17 cellular contexts compared by ENCODE assay signal in genomic region chr19:2259331-2259730, GRCh38. TPM values are rescaled to one million over a fixed set of nuclear protein-coding genes. Genes with fewer than 3 reads are reported as not detected.
A peak's percentile ranks its signal among the peaks of the same experiment; 100 is the strongest.
DNase-seq lines count a peak whose midpoint lies in the region; ATAC-seq lines count a peak whose summit lies in the region.
"Had no signal": no experiment of that assay in that cellular context is flagged by ENCODE, and none has a peak within 500 bp of the region (broad histone marks: within the 10 kb centered on the region; RNA-seq: fewer than 3 reads in every experiment).

No MANE protein-coding gene starts in this region.

- no peak for ATAC-seq in stimulated activated effector memory CD8-positive, alpha-beta T cell treated with anti-CD3 and anti-CD28 coated beads, Interleukin-12 subunit alpha, Interleukin-12 subunit beta, amount 100 ng/mL, for 72 hours
- ATAC-seq in left ventricle myocardium superior, result no peak
- ATAC-seq: heart right ventricle, mucosa of descending colon had no signal

- H3K4me1 Mint-ChIP-seq in activated naive CD8-positive, alpha-beta T cell (ENCODE audit: low read depth), result peaks cover 21% of the 10 kb centered on the region
- H3K4me1 Mint-ChIP-seq in activated naive CD8-positive, alpha-beta T cell treated with anti-CD3 and anti-CD28 coated beads for 36 hours, result peaks cover 16% of the 10 kb centered on the region
- H3K4me1 Mint-ChIP-seq in activated T-helper 1 cell treated with anti-CD3 and anti-CD28 coated beads, Interleukin-12 subunit alpha, Interleukin-12 subunit beta, Interleukin-2, Interleukin-4 antibody, amounts not matched to agents 30 ng/mL and 10 ng/mL and 1 ng/mL, durations not matched to agents 14 hours and 24 hours and 36 hours (ENCODE audit: low read depth), result peaks cover 20% of the 10 kb centered on the region
- peaks cover 17% of the 10 kb centered on the region for H3K4me1 Mint-ChIP-seq in stimulated activated effector memory CD8-positive, alpha-beta T cell treated with anti-CD3 and anti-CD28 coated beads, Interleukin-12 subunit alpha, Interleukin-12 subunit beta, amount 100 ng/mL, for 72 hours

- peak overlapping the region; percentile 58 for H3K27ac Mint-ChIP-seq in activated naive CD8-positive, alpha-beta T cell
- H3K27ac Mint-ChIP-seq in activated naive CD8-positive, alpha-beta T cell treated with anti-CD3 and anti-CD28 coated beads for 36 hours, result no peak overlapping the region
- H3K27ac Mint-ChIP-seq in activated T-helper 1 cell treated with anti-CD3 and anti-CD28 coated beads, Interleukin-12 subunit alpha, Interleukin-12 subunit beta, Interleukin-2, Interleukin-4 antibody, amounts not matched to agents 30 ng/mL and 10 ng/mL and 1 ng/mL, durations not matched to agents 14 hours and 24 hours and 36 hours, result peak overlapping the region; percentile 58
- H3K27ac Mint-ChIP-seq in stimulated activated effector memory CD8-positive, alpha-beta T cell treated with anti-CD3 and anti-CD28 coated beads, Interleukin-12 subunit alpha, Interleukin-12 subunit beta, amount 100 ng/mL, for 72 hours, result peak overlapping the region; percentile 73

- H3K27ac ChIP-seq in caudate nucleus (ENCODE audit: low read depth, low read length), result no peak overlapping the region

- no peak for DNase-seq in activated naive CD8-positive, alpha-beta T cell treated with anti-CD3 and anti-CD28 coated beads for 36 hours
- DNase-seq in LHCN-M2 (ENCODE audit: low read depth), result peak; percentile 62
- no peak for DNase-seq in activated T-helper 1 cell treated with anti-CD3 and anti-CD28 coated beads, Interleukin-12 subunit alpha, Interleukin-12 subunit beta, Interleukin-2, Interleukin-4 antibody, amounts not matched to agents 30 ng/mL and 10 ng/mL and 1 ng/mL, durations not matched to agents 14 hours and 24 hours and 36 hours (ENCODE audit: low spot score)
- DNase-seq in stimulated activated effector memory CD8-positive, alpha-beta T cell treated with anti-CD3 and anti-CD28 coated beads, Interleukin-12 subunit alpha, Interleukin-12 subunit beta, amount 100 ng/mL, for 72 hours (ENCODE audit: low spot score in 2 of 2), result no peak
- DNase-seq in caudate nucleus (lab: John Stamatoyannopoulos, UW), result no peak
- no peak for DNase-seq in left ventricle myocardium superior
- no peak for DNase-seq in SIG-M5 (lab: John Stamatoyannopoulos, UW)
- DNase-seq: activated CD8-positive, alpha-beta memory T cell treated with anti-CD3 and anti-CD28 coated beads for 24 hours; heart right ventricle; mucosa of descending colon; NCI-H1930; NCI-H526 treated with DMSO at 0.1 percent for 48 hours; posterior cingulate gyrus; T1000 had no signal

- no peaks in the 10 kb centered on the region for H3K36me3 Mint-ChIP-seq in activated naive CD8-positive, alpha-beta T cell
- no peaks in the 10 kb centered on the region for H3K36me3 Mint-ChIP-seq in activated naive CD8-positive, alpha-beta T cell treated with anti-CD3 and anti-CD28 coated beads for 36 hours
- H3K36me3 Mint-ChIP-seq in activated T-helper 1 cell treated with anti-CD3 and anti-CD28 coated beads, Interleukin-12 subunit alpha, Interleukin-12 subunit beta, Interleukin-2, Interleukin-4 antibody, amounts not matched to agents 30 ng/mL and 10 ng/mL and 1 ng/mL, durations not matched to agents 14 hours and 24 hours and 36 hours (ENCODE audit: low read depth), result no peaks in the 10 kb centered on the region
- H3K36me3 Mint-ChIP-seq in stimulated activated effector memory CD8-positive, alpha-beta T cell treated with anti-CD3 and anti-CD28 coated beads, Interleukin-12 subunit alpha, Interleukin-12 subunit beta, amount 100 ng/mL, for 72 hours, result no peaks in the 10 kb centered on the region

- H3K27me3 Mint-ChIP-seq in activated naive CD8-positive, alpha-beta T cell, result no peaks in the 10 kb centered on the region
- no peaks in the 10 kb centered on the region for H3K27me3 Mint-ChIP-seq in activated naive CD8-positive, alpha-beta T cell treated with anti-CD3 and anti-CD28 coated beads for 36 hours
- H3K27me3 Mint-ChIP-seq in activated T-helper 1 cell treated with anti-CD3 and anti-CD28 coated beads, Interleukin-12 subunit alpha, Interleukin-12 subunit beta, Interleukin-2, Interleukin-4 antibody, amounts not matched to agents 30 ng/mL and 10 ng/mL and 1 ng/mL, durations not matched to agents 14 hours and 24 hours and 36 hours (ENCODE audit: insufficient read depth), result no peaks in the 10 kb centered on the region

- intact Hi-C loops in activated T-helper 1 cell treated with anti-CD3 and anti-CD28 coated beads, Interleukin-12 subunit alpha, Interleukin-12 subunit beta, Interleukin-2, Interleukin-4 antibody, amounts not matched to agents 30 ng/mL and 10 ng/mL and 1 ng/mL, durations not matched to agents 14 hours and 24 hours and 36 hours (cut with micrococcal nuclease), result no loop called here
- intact Hi-C loops in left ventricle myocardium superior (cut with micrococcal nuclease), result no loop called here

- no peaks in the 10 kb centered on the region for H3K9me3 Mint-ChIP-seq in activated naive CD8-positive, alpha-beta T cell (ENCODE audit: low read depth)
- no peaks in the 10 kb centered on the region for H3K9me3 Mint-ChIP-seq in activated naive CD8-positive, alpha-beta T cell treated with anti-CD3 and anti-CD28 coated beads for 36 hours
- H3K9me3 Mint-ChIP-seq in activated T-helper 1 cell treated with anti-CD3 and anti-CD28 coated beads, Interleukin-12 subunit alpha, Interleukin-12 subunit beta, Interleukin-2, Interleukin-4 antibody, amounts not matched to agents 30 ng/mL and 10 ng/mL and 1 ng/mL, durations not matched to agents 14 hours and 24 hours and 36 hours, result no peaks in the 10 kb centered on the region
- H3K9me3 Mint-ChIP-seq in stimulated activated effector memory CD8-positive, alpha-beta T cell treated with anti-CD3 and anti-CD28 coated beads, Interleukin-12 subunit alpha, Interleukin-12 subunit beta, amount 100 ng/mL, for 72 hours, result no peaks in the 10 kb centered on the region

- H3K4me3 Mint-ChIP-seq in activated naive CD8-positive, alpha-beta T cell, result peak overlapping the region; percentile 42
- no peak overlapping the region for H3K4me3 Mint-ChIP-seq in activated naive CD8-positive, alpha-beta T cell treated with anti-CD3 and anti-CD28 coated beads for 36 hours
- H3K4me3 Mint-ChIP-seq in activated T-helper 1 cell treated with anti-CD3 and anti-CD28 coated beads, Interleukin-12 subunit alpha, Interleukin-12 subunit beta, Interleukin-2, Interleukin-4 antibody, amounts not matched to agents 30 ng/mL and 10 ng/mL and 1 ng/mL, durations not matched to agents 14 hours and 24 hours and 36 hours, result peak overlapping the region; percentile 15
- no peak overlapping the region for H3K4me3 Mint-ChIP-seq in stimulated activated effector memory CD8-positive, alpha-beta T cell treated with anti-CD3 and anti-CD28 coated beads, Interleukin-12 subunit alpha, Interleukin-12 subunit beta, amount 100 ng/mL, for 72 hours

RNA-seq across cellular contexts. Expression of gene JSRP1, which starts 3.1 kb away (rescaled TPM):
- total RNA-seq in activated naive CD8-positive, alpha-beta T cell treated with anti-CD3 and anti-CD28 coated beads for 36 hours, result under 1 TPM; 0.45 to 0.50 TPM
- total RNA-seq in LHCN-M2 (2014; rRNA removed) (219 TPM in 2 replicates), left ventricle myocardium superior (not detected)
- 44.9 TPM for polyA plus RNA-seq in LHCN-M2 (2012)
- total RNA-seq in activated T-helper 1 cell treated with anti-CD3 and anti-CD28 coated beads, Interleukin-12 subunit alpha, Interleukin-12 subunit beta, Interleukin-2, Interleukin-4 antibody, amounts not matched to agents 30 ng/mL and 10 ng/mL and 1 ng/mL, durations not matched to agents 14 hours and 24 hours and 36 hours, result 0.34 TPM in 1 of 2 replicates, not detected in the other
- total RNA-seq: endothelial cell of umbilical vein had no signal
- polyA plus RNA-seq: endothelial cell of umbilical vein had no signal

RNA-seq across cellular contexts. Expression of gene AMH, which starts 10.2 kb away (rescaled TPM):
- total RNA-seq in activated naive CD8-positive, alpha-beta T cell treated with anti-CD3 and anti-CD28 coated beads for 36 hours, result 1 to 10 TPM; 7.4 to 10.0 TPM
- 13.8 and 14.1 TPM in 2 replicates for total RNA-seq in LHCN-M2 (2014; rRNA removed)
- polyA plus RNA-seq in LHCN-M2 (2012), result 1.7 TPM
- 2.2 and 4.5 TPM in 2 replicates for total RNA-seq in activated T-helper 1 cell treated with anti-CD3 and anti-CD28 coated beads, Interleukin-12 subunit alpha, Interleukin-12 subunit beta, Interleukin-2, Interleukin-4 antibody, amounts not matched to agents 30 ng/mL and 10 ng/mL and 1 ng/mL, durations not matched to agents 14 hours and 24 hours and 36 hours
- total RNA-seq in left ventricle myocardium superior, result 1.6 TPM
- total RNA-seq: kidney epithelial cell had no signal

RNA-seq across cellular contexts. Expression of gene PEAK3, which starts 22.6 kb away (rescaled TPM):
- not detected for total RNA-seq in activated naive CD8-positive, alpha-beta T cell treated with anti-CD3 and anti-CD28 coated beads for 36 hours
- total RNA-seq in LHCN-M2 (2014; rRNA removed), result 0.19 and 0.63 TPM in 2 replicates
- 0.28 TPM for polyA plus RNA-seq in LHCN-M2 (2012)
- 0.07 and 0.16 TPM in 2 replicates for total RNA-seq in activated T-helper 1 cell treated with anti-CD3 and anti-CD28 coated beads, Interleukin-12 subunit alpha, Interleukin-12 subunit beta, Interleukin-2, Interleukin-4 antibody, amounts not matched to agents 30 ng/mL and 10 ng/mL and 1 ng/mL, durations not matched to agents 14 hours and 24 hours and 36 hours
- total RNA-seq in left ventricle myocardium superior, result 0.87 TPM
- total RNA-seq: endothelial cell of umbilical vein, kidney epithelial cell had no signal

RNA-seq across cellular contexts. Expression of gene SF3A2, which starts 22.7 kb away (rescaled TPM):
- total RNA-seq in activated naive CD8-positive, alpha-beta T cell treated with anti-CD3 and anti-CD28 coated beads for 36 hours, result 100 to 1,000 TPM; 160 to 162 TPM
- 31.7 and 41.6 TPM in 2 replicates for total RNA-seq in LHCN-M2 (2014; rRNA removed)
- polyA plus RNA-seq in LHCN-M2 (2012), result 54.6 TPM
- total RNA-seq in activated T-helper 1 cell treated with anti-CD3 and anti-CD28 coated beads, Interleukin-12 subunit alpha, Interleukin-12 subunit beta, Interleukin-2, Interleukin-4 antibody, amounts not matched to agents 30 ng/mL and 10 ng/mL and 1 ng/mL, durations not matched to agents 14 hours and 24 hours and 36 hours, result 153 and 169 TPM in 2 replicates
- total RNA-seq in left ventricle myocardium superior, result 31.4 TPM

RNA-seq across cellular contexts. Expression of gene PLEKHJ1, which starts 23.2 kb away (rescaled TPM):
- total RNA-seq in activated naive CD8-positive, alpha-beta T cell treated with anti-CD3 and anti-CD28 coated beads for 36 hours, result 10 to 100 TPM; 82.7 to 84.6 TPM
- 92.4 and 100 TPM in 2 replicates for total RNA-seq in LHCN-M2 (2014; rRNA removed)
- polyA plus RNA-seq in LHCN-M2 (2012), result 63.4 TPM
- total RNA-seq in activated T-helper 1 cell treated with anti-CD3 and anti-CD28 coated beads, Interleukin-12 subunit alpha, Interleukin-12 subunit beta, Interleukin-2, Interleukin-4 antibody, amounts not matched to agents 30 ng/mL and 10 ng/mL and 1 ng/mL, durations not matched to agents 14 hours and 24 hours and 36 hours, result 67.5 and 68.2 TPM in 2 replicates
- 60.7 TPM for total RNA-seq in left ventricle myocardium superior

Comparison
In these comparisons a context has a peak if more than half of its experiments do, and no peak if none do; other contexts are left out.
1. H3K4me3 Mint-ChIP-seq: peak in activated naive CD8-positive, alpha-beta T cell (single experiment) and activated T-helper 1 cell treated with anti-CD3 and anti-CD28 coated beads, Interleukin-12 subunit alpha, Interleukin-12 subunit beta, Interleukin-2, Interleukin-4 antibody, amounts not matched to agents 30 ng/mL and 10 ng/mL and 1 ng/mL, durations not matched to agents 14 hours and 24 hours and 36 hours (single experiment); none in activated naive CD8-positive, alpha-beta T cell treated with anti-CD3 and anti-CD28 coated beads for 36 hours (single experiment) and stimulated activated effector memory CD8-positive, alpha-beta T cell treated with anti-CD3 and anti-CD28 coated beads, Interleukin-12 subunit alpha, Interleukin-12 subunit beta, amount 100 ng/mL, for 72 hours (single experiment).
2. RNA of gene JSRP1, which starts 3.1 kb away (total RNA-seq): 219 TPM in LHCN-M2; 0.45 to 0.50 TPM in activated naive CD8-positive, alpha-beta T cell treated with anti-CD3 and anti-CD28 coated beads for 36 hours, 0.34 TPM in activated T-helper 1 cell treated with anti-CD3 and anti-CD28 coated beads, Interleukin-12 subunit alpha, Interleukin-12 subunit beta, Interleukin-2, Interleukin-4 antibody, amounts not matched to agents 30 ng/mL and 10 ng/mL and 1 ng/mL, durations not matched to agents 14 hours and 24 hours and 36 hours and not detected in left ventricle myocardium superior (single experiment); every median in the first group is over 100 times any median in the second.